ENCODE assay signal across 1 cellular context in genomic region chr6:75642314-75642713, GRCh38.
TF ChIP-seq lines count a peak whose summit lies in the region.

No MANE protein-coding gene starts in this region.

TF ChIP-seq in GM23338, 12 proteins besides CTCF, POLR2A, EP300 and RAD21:
- TF ChIP-seq, protein P1, sequence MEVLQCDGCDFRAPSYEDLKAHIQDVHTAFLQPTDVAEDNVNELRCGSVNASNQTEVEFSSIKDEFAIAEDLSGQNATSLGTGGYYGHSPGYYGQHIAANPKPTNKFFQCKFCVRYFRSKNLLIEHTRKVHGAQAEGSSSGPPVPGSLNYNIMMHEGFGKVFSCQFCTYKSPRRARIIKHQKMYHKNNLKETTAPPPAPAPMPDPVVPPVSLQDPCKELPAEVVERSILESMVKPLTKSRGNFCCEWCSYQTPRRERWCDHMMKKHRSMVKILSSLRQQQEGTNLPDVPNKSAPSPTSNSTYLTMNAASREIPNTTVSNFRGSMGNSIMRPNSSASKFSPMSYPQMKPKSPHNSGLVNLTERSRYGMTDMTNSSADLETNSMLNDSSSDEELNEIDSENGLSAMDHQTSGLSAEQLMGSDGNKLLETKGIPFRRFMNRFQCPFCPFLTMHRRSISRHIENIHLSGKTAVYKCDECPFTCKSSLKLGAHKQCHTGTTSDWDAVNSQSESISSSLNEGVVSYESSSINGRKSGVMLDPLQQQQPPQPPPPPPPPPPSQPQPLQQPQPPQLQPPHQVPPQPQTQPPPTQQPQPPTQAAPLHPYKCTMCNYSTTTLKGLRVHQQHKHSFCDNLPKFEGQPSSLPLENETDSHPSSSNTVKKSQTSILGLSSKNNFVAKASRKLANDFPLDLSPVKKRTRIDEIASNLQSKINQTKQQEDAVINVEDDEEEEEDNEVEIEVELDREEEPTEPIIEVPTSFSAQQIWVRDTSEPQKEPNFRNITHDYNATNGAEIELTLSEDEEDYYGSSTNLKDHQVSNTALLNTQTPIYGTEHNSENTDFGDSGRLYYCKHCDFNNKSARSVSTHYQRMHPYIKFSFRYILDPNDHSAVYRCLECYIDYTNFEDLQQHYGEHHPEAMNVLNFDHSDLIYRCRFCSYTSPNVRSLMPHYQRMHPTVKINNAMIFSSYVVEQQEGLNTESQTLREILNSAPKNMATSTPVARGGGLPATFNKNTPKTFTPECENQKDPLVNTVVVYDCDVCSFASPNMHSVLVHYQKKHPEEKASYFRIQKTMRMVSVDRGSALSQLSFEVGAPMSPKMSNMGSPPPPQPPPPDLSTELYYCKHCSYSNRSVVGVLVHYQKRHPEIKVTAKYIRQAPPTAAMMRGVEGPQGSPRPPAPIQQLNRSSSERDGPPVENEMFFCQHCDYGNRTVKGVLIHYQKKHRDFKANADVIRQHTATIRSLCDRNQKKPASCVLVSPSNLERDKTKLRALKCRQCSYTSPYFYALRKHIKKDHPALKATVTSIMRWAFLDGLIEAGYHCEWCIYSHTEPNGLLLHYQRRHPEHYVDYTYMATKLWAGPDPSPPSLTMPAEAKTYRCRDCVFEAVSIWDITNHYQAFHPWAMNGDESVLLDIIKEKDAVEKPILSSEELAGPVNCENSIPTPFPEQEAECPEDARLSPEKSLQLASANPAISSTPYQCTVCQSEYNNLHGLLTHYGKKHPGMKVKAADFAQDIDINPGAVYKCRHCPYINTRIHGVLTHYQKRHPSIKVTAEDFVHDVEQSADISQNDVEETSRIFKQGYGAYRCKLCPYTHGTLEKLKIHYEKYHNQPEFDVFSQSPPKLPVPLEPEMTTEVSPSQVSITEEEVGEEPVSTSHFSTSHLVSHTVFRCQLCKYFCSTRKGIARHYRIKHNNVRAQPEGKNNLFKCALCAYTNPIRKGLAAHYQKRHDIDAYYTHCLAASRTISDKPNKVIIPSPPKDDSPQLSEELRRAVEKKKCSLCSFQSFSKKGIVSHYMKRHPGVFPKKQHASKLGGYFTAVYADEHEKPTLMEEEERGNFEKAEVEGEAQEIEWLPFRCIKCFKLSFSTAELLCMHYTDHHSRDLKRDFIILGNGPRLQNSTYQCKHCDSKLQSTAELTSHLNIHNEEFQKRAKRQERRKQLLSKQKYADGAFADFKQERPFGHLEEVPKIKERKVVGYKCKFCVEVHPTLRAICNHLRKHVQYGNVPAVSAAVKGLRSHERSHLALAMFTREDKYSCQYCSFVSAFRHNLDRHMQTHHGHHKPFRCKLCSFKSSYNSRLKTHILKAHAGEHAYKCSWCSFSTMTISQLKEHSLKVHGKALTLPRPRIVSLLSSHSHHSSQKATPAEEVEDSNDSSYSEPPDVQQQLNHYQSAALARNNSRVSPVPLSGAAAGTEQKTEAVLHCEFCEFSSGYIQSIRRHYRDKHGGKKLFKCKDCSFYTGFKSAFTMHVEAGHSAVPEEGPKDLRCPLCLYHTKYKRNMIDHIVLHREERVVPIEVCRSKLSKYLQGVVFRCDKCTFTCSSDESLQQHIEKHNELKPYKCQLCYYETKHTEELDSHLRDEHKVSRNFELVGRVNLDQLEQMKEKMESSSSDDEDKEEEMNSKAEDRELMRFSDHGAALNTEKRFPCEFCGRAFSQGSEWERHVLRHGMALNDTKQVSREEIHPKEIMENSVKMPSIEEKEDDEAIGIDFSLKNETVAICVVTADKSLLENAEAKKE (CRISPR knock-in tag; IDR thresholded peaks at IDR 0.05): no peak
- TF ChIP-seq POLR2AphosphoS5 (IDR thresholded peaks at IDR 0.05; ENCODE audit: low read depth) (no peak), ZNF331 (CRISPR knock-in tag; IDR thresholded peaks at IDR 0.05; ENCODE audit: low read depth) (no peak), ZNF114 (CRISPR knock-in tag; IDR thresholded peaks at IDR 0.05) (no peak), CREB1 (CRISPR knock-in tag; IDR thresholded peaks at IDR 0.05; ENCODE audit: low read depth) (no peak), JUNB (IDR thresholded peaks at IDR 0.05; ENCODE audit: unreplicated experiment) (no peak), EZH2phosphoT487 (IDR thresholded peaks at IDR 0.05; ENCODE audit: unreplicated experiment) (no peak)
